In the genomic region with DNA sequence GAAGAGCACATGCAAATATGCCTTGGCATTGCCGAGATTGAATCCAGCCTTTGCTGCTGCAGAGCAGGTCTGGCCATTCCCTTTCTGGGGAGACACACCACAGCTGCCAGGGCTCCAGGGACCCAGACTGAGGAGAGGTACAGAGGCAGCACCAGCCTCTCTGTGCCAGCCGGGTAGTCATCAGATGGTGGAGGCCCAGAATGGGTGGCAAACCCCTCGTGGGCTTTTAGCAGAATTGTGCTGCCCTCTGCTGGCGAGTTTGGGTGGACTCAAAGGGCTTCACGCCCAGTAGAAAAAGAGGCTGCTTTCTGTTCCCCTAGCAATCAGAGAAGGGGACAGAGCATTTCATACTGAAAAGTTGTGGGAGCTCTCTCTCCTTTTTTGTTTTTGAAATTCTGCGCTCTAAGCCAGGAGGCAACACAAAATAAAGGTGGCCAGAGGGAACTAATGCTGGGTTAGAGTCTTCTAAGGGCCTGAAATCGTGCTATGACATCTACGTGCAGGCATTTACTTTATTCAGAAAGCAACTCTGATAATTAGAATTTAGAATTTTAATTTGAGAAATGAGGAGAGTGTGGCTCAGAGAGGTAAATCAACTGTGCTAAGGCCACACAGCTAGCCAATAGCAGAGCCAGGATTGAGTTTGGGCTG, we compare ENCODE assay signal across 8 cellular contexts.
DNase-seq lines count a peak whose midpoint lies in the region; ATAC-seq and TF ChIP-seq lines count a peak whose summit lies in the region.

No MANE protein-coding gene starts in this region.

- H3K4me1 ChIP-seq in CD4-positive, CD25-positive, alpha-beta regulatory T cell (ENCODE audit: control insufficient read depth, insufficient read depth, low read length, poor library complexity, severe bottlenecking), result no peaks in the 10 kb centered on the region
- no peaks in the 10 kb centered on the region for H3K4me1 ChIP-seq in vagina

- peak; percentile 32 to 35 for ATAC-seq in CD4-positive, CD25-positive, alpha-beta regulatory T cell (ENCODE audit: low read depth in 2 of 2)
- ATAC-seq in Right ventricle myocardium superior (ENCODE audit: poor library complexity), result peak; percentile 87

- H3K36me3 ChIP-seq in CD4-positive, CD25-positive, alpha-beta regulatory T cell (ENCODE audit: control insufficient read depth, insufficient read depth, low read length), result no peaks in the 10 kb centered on the region
- no peaks in the 10 kb centered on the region for H3K36me3 ChIP-seq in vagina

- intact Hi-C loops in activated naive CD4-positive, alpha-beta T cell treated with anti-CD3 and anti-CD28 coated beads for 36 hours (cut with micrococcal nuclease), result loop anchor here (1.0 to 10.0 kb wide), 7 partner anchors 231 to 801 kb away; no protein-coding TSS in a partner anchor
- intact Hi-C loops in Right ventricle myocardium superior (cut with DNase I), result loop anchor here (2.0 to 5.0 kb wide), 3 partner anchors 292 to 483 kb away; no protein-coding TSS in a partner anchor
- intact Hi-C loops in vagina (cut with DNase I), result loop anchor here (5.0 to 10.0 kb wide), 2 partner anchors 351 to 482 kb away; no protein-coding TSS in a partner anchor

- peak; percentile 22 to 63 (median 28) for DNase-seq in CD4-positive, CD25-positive, alpha-beta regulatory T cell
- peak; percentile 65 for DNase-seq in GM20000 (ENCODE audit: low spot score)
- peak; percentile 72 for DNase-seq in M059J (ENCODE audit: low read depth)
- DNase-seq in SK-MEL-5 (ENCODE audit: low read depth, low spot score), result peak; percentile 84
- peak; percentile 89 for DNase-seq in activated naive CD4-positive, alpha-beta T cell treated with anti-CD3 and anti-CD28 coated beads for 36 hours
- peak; percentile 85 for DNase-seq in Right ventricle myocardium superior
- peak; percentile 77 for DNase-seq in progenitor cell of endocrine pancreas (ENCODE audit: low spot score, unreplicated experiment)
- DNase-seq in vagina (ENCODE audit: extremely low spot score in 2 of 2), result no peak

- CTCF ChIA-PET in activated naive CD4-positive, alpha-beta T cell treated with anti-CD3 and anti-CD28 coated beads for 36 hours (lab: Charles Lee), result interaction anchor here (0.5 to 2.9 kb wide), 23 partner anchors 9 to 500 kb away, joined by 3 to 20 read pairs (median 4); no protein-coding TSS in a partner anchor

- H3K4me1 Mint-ChIP-seq in CD4-positive, CD25-positive, alpha-beta regulatory T cell, result no peaks in the 10 kb centered on the region
- no peaks in the 10 kb centered on the region for H3K4me1 Mint-ChIP-seq in activated naive CD4-positive, alpha-beta T cell treated with anti-CD3 and anti-CD28 coated beads for 36 hours (ENCODE audit: low read depth)
- peaks cover 3% of the 10 kb centered on the region for H3K4me1 Mint-ChIP-seq in progenitor cell of endocrine pancreas (ENCODE audit: low read depth)

- H3K9me3 Mint-ChIP-seq in CD4-positive, CD25-positive, alpha-beta regulatory T cell, result no peaks in the 10 kb centered on the region
- H3K9me3 Mint-ChIP-seq in activated naive CD4-positive, alpha-beta T cell treated with anti-CD3 and anti-CD28 coated beads for 36 hours, result no peaks in the 10 kb centered on the region
- no peaks in the 10 kb centered on the region for H3K9me3 Mint-ChIP-seq in progenitor cell of endocrine pancreas (ENCODE audit: low read depth)

- TF ChIP-seq CTCF in GM20000 (IDR thresholded peaks at IDR 0.05; ENCODE audit: extremely low read depth, missing control alignments) (peak; percentile 78), progenitor cell of endocrine pancreas (IDR thresholded peaks at IDR 0.05; ENCODE audit: unreplicated experiment) (peak; percentile 93), vagina (IDR thresholded peaks at IDR 0.05) (peak; percentile 73 to 86 (median 83))

- no peak overlapping the region for H3K27ac Mint-ChIP-seq in CD4-positive, CD25-positive, alpha-beta regulatory T cell
- H3K27ac Mint-ChIP-seq in activated naive CD4-positive, alpha-beta T cell treated with anti-CD3 and anti-CD28 coated beads for 36 hours, result no peak overlapping the region
- no peak overlapping the region for H3K27ac Mint-ChIP-seq in progenitor cell of endocrine pancreas

- H3K4me3 Mint-ChIP-seq in CD4-positive, CD25-positive, alpha-beta regulatory T cell, result no peak overlapping the region
- H3K4me3 Mint-ChIP-seq in activated naive CD4-positive, alpha-beta T cell treated with anti-CD3 and anti-CD28 coated beads for 36 hours, result no peak overlapping the region
- H3K4me3 Mint-ChIP-seq in progenitor cell of endocrine pancreas (ENCODE audit: low read depth), result no peak overlapping the region

- H3K9me3 ChIP-seq in CD4-positive, CD25-positive, alpha-beta regulatory T cell (ENCODE audit: control insufficient read depth in 2 of 2, low read length in 2 of 2), result no peaks in the 10 kb centered on the region
- no peaks in the 10 kb centered on the region for H3K9me3 ChIP-seq in vagina

- no peak for TF ChIP-seq POLR2A in vagina (IDR thresholded peaks at IDR 0.05)

- no peaks in the 10 kb centered on the region for H3K36me3 Mint-ChIP-seq in CD4-positive, CD25-positive, alpha-beta regulatory T cell
- no peaks in the 10 kb centered on the region for H3K36me3 Mint-ChIP-seq in activated naive CD4-positive, alpha-beta T cell treated with anti-CD3 and anti-CD28 coated beads for 36 hours (ENCODE audit: low read depth)
- H3K36me3 Mint-ChIP-seq in progenitor cell of endocrine pancreas (ENCODE audit: insufficient read depth), result no peaks in the 10 kb centered on the region

- H3K27ac ChIP-seq in CD4-positive, CD25-positive, alpha-beta regulatory T cell (ENCODE audit: insufficient read depth, low read length, poor library complexity, severe bottlenecking), result no peak overlapping the region
- H3K27ac ChIP-seq in vagina, result no peak overlapping the region

- H3K27me3 ChIP-seq in CD4-positive, CD25-positive, alpha-beta regulatory T cell (ENCODE audit: control insufficient read depth, insufficient read depth, low read length), result no peaks in the 10 kb centered on the region
- no peaks in the 10 kb centered on the region for H3K27me3 ChIP-seq in vagina

- no peak overlapping the region for H3K4me3 ChIP-seq in CD4-positive, CD25-positive, alpha-beta regulatory T cell (ENCODE audit: low read depth, low read length)
- no peak overlapping the region for H3K4me3 ChIP-seq in vagina

- in situ Hi-C loops in SK-MEL-5 (cut with HindIII; ENCODE audit: low pct_unique_long_range_greater_than_20kb, low sequenced_read_pairs), result no loop called here

- H3K27me3 Mint-ChIP-seq in CD4-positive, CD25-positive, alpha-beta regulatory T cell, result no peaks in the 10 kb centered on the region
- peaks cover 8% of the 10 kb centered on the region for H3K27me3 Mint-ChIP-seq in activated naive CD4-positive, alpha-beta T cell treated with anti-CD3 and anti-CD28 coated beads for 36 hours (ENCODE audit: low read depth)
- peaks cover 18% of the 10 kb centered on the region for H3K27me3 Mint-ChIP-seq in progenitor cell of endocrine pancreas

Comparison
In these comparisons a context has a peak if more than half of its experiments do, and no peak if none do; other contexts are left out.
1. DNase-seq: peak in CD4-positive, CD25-positive, alpha-beta regulatory T cell (3 of 3), GM20000 (single experiment), M059J (single experiment), SK-MEL-5 (single experiment), activated naive CD4-positive, alpha-beta T cell treated with anti-CD3 and anti-CD28 coated beads for 36 hours (single experiment), Right ventricle myocardium superior (single experiment) and progenitor cell of endocrine pancreas (single experiment); none in vagina (0 of 2).
2. Peak in every context shown above with its lines, with median percentiles within 50 percentile points of each other: CTCF ChIP-seq.